ENCODE assay signal across 8 cellular contexts in the genomic region with DNA sequence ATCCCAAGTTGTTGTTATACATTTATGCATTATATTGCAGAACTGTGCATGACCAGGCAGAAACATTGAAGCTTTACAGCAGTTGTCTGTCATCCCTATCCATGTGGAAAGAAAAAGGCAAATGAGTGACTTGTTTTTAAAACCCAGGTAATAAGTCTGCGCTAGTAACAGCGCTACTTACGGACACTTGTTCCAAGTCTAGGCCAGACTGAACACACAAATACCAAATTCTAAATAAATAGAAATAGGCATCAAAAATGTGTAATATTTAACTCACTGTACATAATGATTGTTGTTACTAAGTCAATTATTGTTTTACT. TPM values are rescaled to one million over a fixed set of nuclear protein-coding genes. Genes with fewer than 3 reads are reported as not detected.
DNase-seq lines count a peak whose midpoint lies in the region; ATAC-seq and TF ChIP-seq lines count a peak whose summit lies in the region.

No MANE protein-coding gene starts in this region.

- H3K4me3 ChIP-seq in GM12865 (ENCODE audit: low read depth, low read length) = peak overlapping the region; percentile 48; the same call in 1 of the 2 replicates
- H3K4me3 ChIP-seq in SJSA1 = peak overlapping the region; percentile 63
- H3K4me3 ChIP-seq in fibroblast of pulmonary artery (replicated peaks; ENCODE audit: low read depth, low read length) = peak overlapping the region; percentile 79
- H3K4me3 ChIP-seq in sigmoid colon = peak overlapping the region; percentile 71 to 86 (median 76)

- TF ChIP-seq POLR2A in sigmoid colon (IDR thresholded peaks at IDR 0.05) = no peak

- H3K9me3 ChIP-seq in SJSA1 (replicated peaks) (no peaks in the 10 kb centered on the region), sigmoid colon (no peaks in the 10 kb centered on the region)

- 19 to 59% methylated on average over 3 of the region's 3 CpGs for WGBS in sigmoid colon, 2 donors

- no peak for TF ChIP-seq EP300 in sigmoid colon (IDR thresholded peaks at IDR 0.05)

- no peaks in the 10 kb centered on the region for H3K4me1 ChIP-seq in SJSA1 (replicated peaks)
- peaks cover 0 to 38% (median 33%) of the 10 kb centered on the region in 4 donors for H3K4me1 ChIP-seq in sigmoid colon

- H3K27me3 ChIP-seq in SJSA1 (replicated peaks) (no peaks in the 10 kb centered on the region), sigmoid colon (no peaks in the 10 kb centered on the region)

- TF ChIP-seq CTCF in GM12865 (IDR thresholded peaks at IDR 0.05; ENCODE audit: insufficient read depth, low read depth, low read length, missing control alignments) (no peak), fibroblast of pulmonary artery (IDR thresholded peaks at IDR 0.05; ENCODE audit: low read length, missing control alignments) (no peak), sigmoid colon (IDR thresholded peaks at IDR 0.05) (no peak)

- peak overlapping the region; percentile 83 for H3K27ac ChIP-seq in SJSA1
- H3K27ac ChIP-seq in sigmoid colon = peak overlapping the region; percentile 96 to 99 (median 98)

- H3K36me3 ChIP-seq in SJSA1 = no peaks in the 10 kb centered on the region
- H3K36me3 ChIP-seq in sigmoid colon = no peaks in the 10 kb centered on the region

- intact Hi-C loops in sigmoid colon (cut with DNase I) = loop anchor here (1.0 to 10.0 kb wide), 13 partner anchors 57 to 850 kb away; partner anchors contain the start of genes MGST2, NAA15, NDUFC1 and SETD7

- DNase-seq in GM12865 (ENCODE audit: low read depth) = no peak
- no peak for DNase-seq in SJSA1 (ENCODE audit: low read depth in 1 of 2, low spot score in 2 of 2)
- DNase-seq in fibroblast of pulmonary artery (ENCODE audit: low read depth) = no peak
- DNase-seq in sigmoid colon = no peak
- DNase-seq in HK-2 (ENCODE audit: unreplicated experiment) = no peak
- DNase-seq in HPDE6-E6E7 (ENCODE audit: extremely low spot score) = no peak
- no peak for DNase-seq in NCI-H1092 treated with DMSO at 0.1 percent for 48 hours (lab: John Stamatoyannopoulos, UW)

- no peak for ATAC-seq in GM19328 (IDR thresholded peaks at IDR 0.05; ENCODE audit: unreplicated experiment)

RNA-seq across cellular contexts. Expression of gene MAML3, which starts 0.5 kb away (rescaled TPM):
- 0.53 and 1.8 TPM in 2 replicates for total RNA-seq in SJSA1 (2014; rRNA removed; shearing (Covaris generic))
- total RNA-seq in sigmoid colon = 10 to 100 TPM in 1 of 4 donors, 1 to 10 TPM in 3; 5.0 to 16.3 (median 7.6) TPM
- 1 to 10 TPM; 3.5 to 5.4 (median 4.2) TPM for polyA plus RNA-seq in sigmoid colon
